In genomic region chr3:48560648-48561018, GRCh38 we compare ENCODE assay signal across 9 cellular contexts. TPM values are rescaled to one million over a fixed set of nuclear protein-coding genes. Genes with fewer than 3 reads are reported as not detected.
DNase-seq lines count a peak whose midpoint lies in the region; ATAC-seq and TF ChIP-seq lines count a peak whose summit lies in the region.
"Had no signal": no experiment of that assay in that cellular context is flagged by ENCODE, and none has a peak within 500 bp of the region (broad histone marks: within the 10 kb centered on the region; RNA-seq: fewer than 3 reads in every experiment).

No MANE protein-coding gene starts in this region.

- ATAC-seq in GM21576 (IDR thresholded peaks at IDR 0.05; ENCODE audit: unreplicated experiment), result no peak
- no peak for ATAC-seq in naive thymus-derived CD4-positive, alpha-beta T cell

- peaks cover 14 to 40% (median 18%) of the 10 kb centered on the region in 7 donors for H3K4me1 Mint-ChIP-seq in naive thymus-derived CD4-positive, alpha-beta T cell

- no peak for TF ChIP-seq CTCF in choroid plexus epithelial cell (conservative IDR thresholded peaks at IDR 0.05; ENCODE audit: low read depth, low read length)

- no peaks in the 10 kb centered on the region for H3K27me3 ChIP-seq in HUES64 (ENCODE audit: insufficient read depth, low read length)
- no peaks in the 10 kb centered on the region for H3K27me3 ChIP-seq in muscle layer of duodenum (ENCODE audit: low read depth, low read length)
- no peaks in the 10 kb centered on the region for H3K27me3 ChIP-seq in MG63
- H3K27me3 ChIP-seq in naive thymus-derived CD4-positive, alpha-beta T cell (ENCODE audit: control insufficient read depth in 2 of 2, insufficient read depth in 2 of 2, low read length in 2 of 2), result no peaks in the 10 kb centered on the region

- peak overlapping the region; percentile 30; the same call in 1 of the 2 replicates for H3K9ac ChIP-seq in HUES64 (ENCODE audit: low read depth, low read length)

- H3K4me3 ChIP-seq in HUES64 (ENCODE audit: low read length) (peak overlapping the region; percentile 37), choroid plexus epithelial cell (ENCODE audit: low read depth, low read length) (peak overlapping the region; percentile 42), muscle layer of duodenum (ENCODE audit: low read depth in 1 of 2, low read length in 2 of 2) (peak overlapping the region; percentile 30 to 61), MG63 (no peak overlapping the region)
- H3K4me3 ChIP-seq in naive thymus-derived CD4-positive, alpha-beta T cell (ENCODE audit: low read length), result no peak overlapping the region

- POLR2A ChIA-PET in naive thymus-derived CD4-positive, alpha-beta T cell (lab: Charles Lee), result interaction anchor here (0.6 to 1.2 kb wide), 2 partner anchors 124 to 1744 kb away, joined by 3 to 4 read pairs; no protein-coding TSS in a partner anchor

- no peaks in the 10 kb centered on the region for H3K36me3 ChIP-seq in HUES64 (ENCODE audit: insufficient read depth, low read length)
- H3K36me3 ChIP-seq in muscle layer of duodenum (ENCODE audit: control insufficient read depth in 1 of 2, insufficient read depth in 2 of 2, low read length in 2 of 2), result peaks cover 0 to 4% of the 10 kb centered on the region in 2 donors
- no peaks in the 10 kb centered on the region for H3K36me3 ChIP-seq in MG63
- no peaks in the 10 kb centered on the region for H3K36me3 ChIP-seq in naive thymus-derived CD4-positive, alpha-beta T cell (ENCODE audit: control insufficient read depth in 2 of 3, insufficient read depth in 3 of 3, low read length in 3 of 3)

- H3K27ac Mint-ChIP-seq in naive thymus-derived CD4-positive, alpha-beta T cell, result no peak overlapping the region

- WGBS in HUES64, result 71% methylated on average over 5 of the region's 5 CpGs

- DNase-seq in A172 (ENCODE audit: low spot score) (peak; percentile 45), choroid plexus epithelial cell (ENCODE audit: low read depth) (no peak), MG63 (no peak)
- DNase-seq in stimulated activated naive CD4-positive, alpha-beta T cell treated with Interleukin-2 at 50 U/mL for 16 hours (lab: John Stamatoyannopoulos, UW), result no peak
- DNase-seq in naive thymus-derived CD4-positive, alpha-beta T cell, result no peak
- DNase-seq: Calu3 had no signal

- peaks cover 0 to 2% (median 0%) of the 10 kb centered on the region in 5 donors for H3K36me3 Mint-ChIP-seq in naive thymus-derived CD4-positive, alpha-beta T cell

- H3K4me1 ChIP-seq in HUES64 (ENCODE audit: insufficient read depth, low read length) (peaks cover 26% of the 10 kb centered on the region), muscle layer of duodenum (ENCODE audit: control insufficient read depth in 1 of 2, insufficient read depth in 2 of 2, low read length in 2 of 2) (peaks cover 8 to 42% of the 10 kb centered on the region in 2 donors)
- H3K4me1 ChIP-seq in naive thymus-derived CD4-positive, alpha-beta T cell (ENCODE audit: control insufficient read depth in 2 of 2, insufficient read depth in 2 of 2, low read length in 2 of 2), result peaks cover 5 to 9% of the 10 kb centered on the region in 2 donors

- H3K9me3 Mint-ChIP-seq in naive thymus-derived CD4-positive, alpha-beta T cell, result no peaks in the 10 kb centered on the region

- H3K27ac ChIP-seq in HUES64 (ENCODE audit: low read depth, low read length) (no peak overlapping the region), muscle layer of duodenum (ENCODE audit: low read length) (no peak overlapping the region)
- H3K27ac ChIP-seq in naive thymus-derived CD4-positive, alpha-beta T cell (ENCODE audit: low read depth, low read length), result no peak overlapping the region

- no peak overlapping the region for H3K4me3 Mint-ChIP-seq in naive thymus-derived CD4-positive, alpha-beta T cell

- H3K9me3 ChIP-seq in HUES64 (ENCODE audit: insufficient read depth, low read depth, low read length), result no peaks in the 10 kb centered on the region
- no peaks in the 10 kb centered on the region for H3K9me3 ChIP-seq in muscle layer of duodenum (ENCODE audit: control insufficient read depth in 1 of 2, low read length in 2 of 2)
- H3K9me3 ChIP-seq in MG63, result no peaks in the 10 kb centered on the region
- no peaks in the 10 kb centered on the region for H3K9me3 ChIP-seq in naive thymus-derived CD4-positive, alpha-beta T cell (ENCODE audit: control insufficient read depth in 2 of 3, low read length in 3 of 3)

- CTCF ChIA-PET in naive thymus-derived CD4-positive, alpha-beta T cell (lab: Charles Lee), result interaction anchor here (2.0 kb wide), 1 partner anchor 12 kb away, joined by 6 read pairs; no protein-coding TSS in a partner anchor

- peaks cover 0 to 3% (median 0%) of the 10 kb centered on the region in 5 donors for H3K27me3 Mint-ChIP-seq in naive thymus-derived CD4-positive, alpha-beta T cell

- intact Hi-C loops in naive thymus-derived CD4-positive, alpha-beta T cell (cut with micrococcal nuclease), result no loop called here

RNA-seq across cellular contexts. Expression of gene UCN2, which starts 2.9 kb away (rescaled TPM):
- total RNA-seq in A172 (2014; rRNA removed; shearing (Covaris generic)), result 1.3 and 5.0 TPM in 2 replicates
- polyA plus RNA-seq in HUES64 (2013, experiment 1 of 2), result 0.25 TPM
- 0.19 TPM for polyA plus RNA-seq in HUES64 (2013, experiment 2 of 2)
- total RNA-seq in MG63 (2014; rRNA removed; shearing (Covaris generic); ENCODE audit: low replicate concordance), result 1.1 TPM in 1 of 2 replicates, not detected in the other
- total RNA-seq in naive thymus-derived CD4-positive, alpha-beta T cell, result under 1 TPM in 1 of 5 experiments, not detected in 4; 0.51 TPM
- not detected for polyA plus RNA-seq in naive thymus-derived CD4-positive, alpha-beta T cell

RNA-seq across cellular contexts. Expression of gene PFKFB4, which starts 4.0 kb away (rescaled TPM):
- 7.6 and 8.4 TPM in 2 replicates for total RNA-seq in A172 (2014; rRNA removed; shearing (Covaris generic))
- 11.2 TPM for polyA plus RNA-seq in HUES64 (2013, experiment 1 of 2)
- 17.4 TPM for polyA plus RNA-seq in HUES64 (2013, experiment 2 of 2)
- 0.84 and 3.2 TPM in 2 replicates for total RNA-seq in MG63 (2014; rRNA removed; shearing (Covaris generic); ENCODE audit: low replicate concordance)
- 10 to 100 TPM in 2 of 5 experiments, 1 to 10 TPM in 3; 3.0 to 64.2 (median 3.7) TPM for total RNA-seq in naive thymus-derived CD4-positive, alpha-beta T cell
- polyA plus RNA-seq in naive thymus-derived CD4-positive, alpha-beta T cell, result 1 to 10 TPM; 2.6 to 3.4 TPM

RNA-seq across cellular contexts. Expression of gene COL7A1, which starts 34.5 kb away (rescaled TPM):
- 105 and 128 TPM in 2 replicates for total RNA-seq in A172 (2014; rRNA removed; shearing (Covaris generic))
- 5.3 TPM for polyA plus RNA-seq in HUES64 (2013, experiment 1 of 2)
- polyA plus RNA-seq in HUES64 (2013, experiment 2 of 2), result 9.4 TPM
- 1.3 and 12.2 TPM in 2 replicates for total RNA-seq in MG63 (2014; rRNA removed; shearing (Covaris generic); ENCODE audit: low replicate concordance)
- total RNA-seq in naive thymus-derived CD4-positive, alpha-beta T cell, result 1 to 10 TPM in 3 of 5 experiments, under 1 TPM in 2; 0.71 to 3.4 (median 1.2) TPM
- not detected for polyA plus RNA-seq in naive thymus-derived CD4-positive, alpha-beta T cell

RNA-seq across cellular contexts. Expression of gene UQCRC1, which starts 48.8 kb away (rescaled TPM):
- total RNA-seq in A172 (2014; rRNA removed; shearing (Covaris generic)), result 485 and 565 TPM in 2 replicates
- polyA plus RNA-seq in HUES64 (2013, experiment 1 of 2), result 272 TPM
- 246 TPM for polyA plus RNA-seq in HUES64 (2013, experiment 2 of 2)
- 199 and 243 TPM in 2 replicates for total RNA-seq in MG63 (2014; rRNA removed; shearing (Covaris generic); ENCODE audit: low replicate concordance)
- 100 to 1,000 TPM in 2 of 5 experiments, 10 to 100 TPM in 3; 77.3 to 156 (median 91.7) TPM for total RNA-seq in naive thymus-derived CD4-positive, alpha-beta T cell
- polyA plus RNA-seq in naive thymus-derived CD4-positive, alpha-beta T cell, result 100 to 1,000 TPM; 151 to 164 TPM

RNA-seq across cellular contexts. Expression of gene SHISA5, which starts 56.7 kb away (rescaled TPM):
- 143 and 147 TPM in 2 replicates for total RNA-seq in A172 (2014; rRNA removed; shearing (Covaris generic))
- polyA plus RNA-seq in HUES64 (2013, experiment 1 of 2), result 106 TPM
- 125 TPM for polyA plus RNA-seq in HUES64 (2013, experiment 2 of 2)
- total RNA-seq in MG63 (2014; rRNA removed; shearing (Covaris generic); ENCODE audit: low replicate concordance), result 94.4 and 113 TPM in 2 replicates
- 100 to 1,000 TPM; 147 to 236 (median 182) TPM for total RNA-seq in naive thymus-derived CD4-positive, alpha-beta T cell
- polyA plus RNA-seq in naive thymus-derived CD4-positive, alpha-beta T cell, result 100 to 1,000 TPM; 348 to 383 TPM

Comparison
In these comparisons a context has a peak if more than half of its experiments do, and no peak if none do; other contexts are left out.
1. H3K4me3 ChIP-seq: peak in HUES64 (single experiment), choroid plexus epithelial cell (single experiment) and muscle layer of duodenum (2 of 2); none in MG63 (single experiment) and naive thymus-derived CD4-positive, alpha-beta T cell (single experiment).